8 cellular contexts compared by ENCODE assay signal in genomic region chr17:4721203-4722135, GRCh38. TPM values are rescaled to one million over a fixed set of nuclear protein-coding genes. Genes with fewer than 3 reads are reported as not detected.
DNase-seq lines count a peak whose midpoint lies in the region; ATAC-seq and TF ChIP-seq lines count a peak whose summit lies in the region.
"Had no signal": no experiment of that assay in that cellular context is flagged by ENCODE, and none has a peak within 500 bp of the region (broad histone marks: within the 10 kb centered on the region; RNA-seq: fewer than 3 reads in every experiment).

No MANE protein-coding gene starts in this region.

- peaks cover 71% of the 10 kb centered on the region for H3K4me1 Mint-ChIP-seq in stimulated activated effector memory CD8-positive, alpha-beta T cell treated with anti-CD3 and anti-CD28 coated beads, Interleukin-12 subunit alpha, Interleukin-12 subunit beta, amount 100 ng/mL, for 72 hours

- H3K4me3 Mint-ChIP-seq in stimulated activated effector memory CD8-positive, alpha-beta T cell treated with anti-CD3 and anti-CD28 coated beads, Interleukin-12 subunit alpha, Interleukin-12 subunit beta, amount 100 ng/mL, for 72 hours = no peak overlapping the region

- no peaks in the 10 kb centered on the region for H3K9me3 ChIP-seq in MG63

- H3K9me3 Mint-ChIP-seq in stimulated activated effector memory CD8-positive, alpha-beta T cell treated with anti-CD3 and anti-CD28 coated beads, Interleukin-12 subunit alpha, Interleukin-12 subunit beta, amount 100 ng/mL, for 72 hours = no peaks in the 10 kb centered on the region

- DNase-seq in HK-2 (ENCODE audit: unreplicated experiment) = peak; percentile 64
- peak; percentile 65 for DNase-seq in SHP77 treated with DMSO at 0.1 percent for 48 hours (lab: John Stamatoyannopoulos, UW)
- DNase-seq in fibroblast of the aortic adventitia (ENCODE audit: low read depth) = peak; percentile 73
- DNase-seq in stimulated activated effector memory CD8-positive, alpha-beta T cell treated with anti-CD3 and anti-CD28 coated beads, Interleukin-12 subunit alpha, Interleukin-12 subunit beta, amount 100 ng/mL, for 72 hours (ENCODE audit: low spot score in 2 of 2) = peak in 1 of 2 donors; percentile 68
- DNase-seq in DMS79 treated with DMSO at 0.1 percent for 48 hours (lab: John Stamatoyannopoulos, UW) = no peak
- DNase-seq in MG63 = no peak
- DNase-seq: H7 had no signal

- H3K27ac Mint-ChIP-seq in stimulated activated effector memory CD8-positive, alpha-beta T cell treated with anti-CD3 and anti-CD28 coated beads, Interleukin-12 subunit alpha, Interleukin-12 subunit beta, amount 100 ng/mL, for 72 hours = peak overlapping the region; percentile 75

- no peak for TF ChIP-seq CTCF in fibroblast of the aortic adventitia (IDR thresholded peaks at IDR 0.05; ENCODE audit: insufficient read depth, low read length)

- ATAC-seq in stimulated activated effector memory CD8-positive, alpha-beta T cell treated with anti-CD3 and anti-CD28 coated beads, Interleukin-12 subunit alpha, Interleukin-12 subunit beta, amount 100 ng/mL, for 72 hours = peak; percentile 71
- ATAC-seq in GM21367 (IDR thresholded peaks at IDR 0.05; ENCODE audit: unreplicated experiment) = no peak

- peaks cover 58% of the 10 kb centered on the region for H3K36me3 Mint-ChIP-seq in stimulated activated effector memory CD8-positive, alpha-beta T cell treated with anti-CD3 and anti-CD28 coated beads, Interleukin-12 subunit alpha, Interleukin-12 subunit beta, amount 100 ng/mL, for 72 hours

- H3K27me3 ChIP-seq in MG63 = no peaks in the 10 kb centered on the region

- H3K4me3 ChIP-seq in fibroblast of the aortic adventitia (ENCODE audit: low read depth, low read length) = no peak overlapping the region
- no peak overlapping the region for H3K4me3 ChIP-seq in MG63

- no peaks in the 10 kb centered on the region for H3K36me3 ChIP-seq in MG63

RNA-seq across cellular contexts. Expression of gene MED11, which starts 9.8 kb away (rescaled TPM):
- total RNA-seq in fibroblast of the aortic adventitia (ENCODE audit: low replicate concordance) = 12.4 and 14.1 TPM in 2 replicates
- 13.2 and 19.4 TPM in 2 replicates for total RNA-seq in MG63 (2014; rRNA removed; shearing (Covaris generic); ENCODE audit: low replicate concordance)

RNA-seq across cellular contexts. Expression of gene ARRB2, which starts 11.0 kb away (rescaled TPM):
- total RNA-seq in fibroblast of the aortic adventitia (ENCODE audit: low replicate concordance) = 8.9 and 13.3 TPM in 2 replicates
- 5.7 and 10.5 TPM in 2 replicates for total RNA-seq in MG63 (2014; rRNA removed; shearing (Covaris generic); ENCODE audit: low replicate concordance)

RNA-seq across cellular contexts. Expression of gene PELP1, which starts 17.5 kb away (rescaled TPM):
- total RNA-seq in fibroblast of the aortic adventitia (ENCODE audit: low replicate concordance) = 31.7 and 35.1 TPM in 2 replicates
- 13.6 and 15.7 TPM in 2 replicates for total RNA-seq in MG63 (2014; rRNA removed; shearing (Covaris generic); ENCODE audit: low replicate concordance)

RNA-seq across cellular contexts. Expression of gene ZMYND15, which starts 18.2 kb away (rescaled TPM):
- 0.18 TPM in 1 of 2 replicates, not detected in the other for total RNA-seq in fibroblast of the aortic adventitia (ENCODE audit: low replicate concordance)
- total RNA-seq in MG63 (2014; rRNA removed; shearing (Covaris generic); ENCODE audit: low replicate concordance) = 0.30 and 0.33 TPM in 2 replicates

RNA-seq across cellular contexts. Expression of gene CXCL16, which starts 18.3 kb away (rescaled TPM):
- 2.6 TPM in 2 replicates for total RNA-seq in fibroblast of the aortic adventitia (ENCODE audit: low replicate concordance)
- total RNA-seq in MG63 (2014; rRNA removed; shearing (Covaris generic); ENCODE audit: low replicate concordance) = 1.8 and 3.7 TPM in 2 replicates

Comparison
In these comparisons a context has a peak if more than half of its experiments do, and no peak if none do; other contexts are left out.
1. DNase-seq: peak in HK-2 (single experiment), SHP77 treated with DMSO at 0.1 percent for 48 hours (single experiment) and fibroblast of the aortic adventitia (single experiment); none in DMS79 treated with DMSO at 0.1 percent for 48 hours (single experiment) and MG63 (single experiment).